25 cellular contexts compared by ENCODE assay signal in the genomic region with DNA sequence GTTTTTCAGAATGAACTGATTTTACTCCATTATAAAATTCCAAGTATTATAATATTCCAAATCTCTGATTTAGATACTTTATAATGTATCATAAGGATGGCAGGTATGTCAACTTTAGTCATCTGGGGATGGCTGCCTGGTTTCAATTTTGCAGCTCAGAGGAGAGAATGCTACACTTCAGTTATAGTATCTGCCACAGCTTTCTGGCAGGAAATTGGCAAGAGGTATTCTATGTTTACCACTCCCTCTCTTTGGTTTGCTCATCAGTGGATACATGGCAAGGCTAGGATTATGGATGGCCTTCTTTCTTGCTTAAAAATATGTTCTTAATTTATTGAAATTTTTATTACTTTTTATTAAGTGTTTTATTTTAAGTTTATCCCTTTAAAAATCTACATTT.
A peak's percentile ranks its signal among the peaks of the same experiment; 100 is the strongest.
DNase-seq lines count a peak whose midpoint lies in the region; ATAC-seq, FAIRE-seq and TF ChIP-seq lines count a peak whose summit lies in the region.
"Had no signal": no experiment of that assay in that cellular context is flagged by ENCODE, and none has a peak within 500 bp of the region (broad histone marks: within the 10 kb centered on the region; RNA-seq: fewer than 3 reads in every experiment).

No MANE protein-coding gene starts in this region.

- H3K4me1 ChIP-seq in prostate gland (replicated peaks) (no peaks in the 10 kb centered on the region), kidney (ENCODE audit: control insufficient read depth in 1 of 2, insufficient read depth in 1 of 2, low read depth in 1 of 2, low read length in 2 of 2) (no peaks in the 10 kb centered on the region)
- H3K4me1 ChIP-seq: Caco-2 had no signal

- H3K27me3 ChIP-seq in prostate gland (replicated peaks; ENCODE audit: insufficient read depth) = no peaks in the 10 kb centered on the region

- H3K27ac Mint-ChIP-seq in activated CD8-positive, alpha-beta T cell treated with anti-CD3 and anti-CD28 coated beads, Interleukin-2, amount 10 ng/mL, durations not matched to agents 7 days and 5 days = peak overlapping the region; percentile 34
- H3K27ac Mint-ChIP-seq in activated CD8-positive, alpha-beta T cell treated with anti-CD3 and anti-CD28 coated beads for 36 hours = no peak overlapping the region
- peak overlapping the region; percentile 45 to 88 (median 48) for H3K27ac Mint-ChIP-seq in nephron
- H3K27ac Mint-ChIP-seq: B cell; CD8-positive, alpha-beta T cell; T-cell had no signal

- H3K9ac ChIP-seq in kidney (ENCODE audit: low read length in 2 of 2) = no peak overlapping the region

- POLR2A ChIA-PET in activated CD8-positive, alpha-beta T cell treated with anti-CD3 and anti-CD28 coated beads, Interleukin-2, amount 10 ng/mL, durations not matched to agents 7 days and 5 days (lab: Charles Lee) = no interaction called here
- POLR2A ChIA-PET in activated CD8-positive, alpha-beta T cell treated with anti-CD3 and anti-CD28 coated beads for 36 hours (lab: Charles Lee) = no interaction called here

- intact Hi-C loops in activated CD8-positive, alpha-beta T cell treated with anti-CD3 and anti-CD28 coated beads for 36 hours (cut with micrococcal nuclease) = no loop called here
- intact Hi-C loops in prostate gland (cut with DNase I) = no loop called here
- intact Hi-C loops in kidney (cut with DNase I) = no loop called here

- H3K36me3 ChIP-seq in prostate gland (no peaks in the 10 kb centered on the region), kidney (ENCODE audit: control insufficient read depth in 1 of 2, insufficient read depth in 2 of 2, low read length in 2 of 2) (peaks cover 13 to 50% of the 10 kb centered on the region in 2 donors)

- no peaks in the 10 kb centered on the region for H3K4me1 Mint-ChIP-seq in activated CD8-positive, alpha-beta T cell treated with anti-CD3 and anti-CD28 coated beads, Interleukin-2, amount 10 ng/mL, durations not matched to agents 7 days and 5 days (ENCODE audit: low read depth)
- H3K4me1 Mint-ChIP-seq in activated CD8-positive, alpha-beta T cell treated with anti-CD3 and anti-CD28 coated beads for 36 hours (ENCODE audit: low read depth) = no peaks in the 10 kb centered on the region
- H3K4me1 Mint-ChIP-seq in nephron = no peaks in the 10 kb centered on the region
- H3K4me1 Mint-ChIP-seq: T-cell had no signal

- no peak for TF ChIP-seq CTCF in activated CD8-positive, alpha-beta T cell treated with anti-CD3 and anti-CD28 coated beads for 36 hours (IDR thresholded peaks at IDR 0.05)
- TF ChIP-seq CTCF in nephron (IDR thresholded peaks at IDR 0.05; ENCODE audit: unreplicated experiment in 3 of 3) (no peak), prostate gland (IDR thresholded peaks at IDR 0.05) (no peak), kidney (IDR thresholded peaks at IDR 0.05; ENCODE audit: borderline replicate concordance, extremely low read depth, insufficient read depth) (no peak)

- peaks cover 45% of the 10 kb centered on the region for H3K36me3 Mint-ChIP-seq in activated CD8-positive, alpha-beta T cell treated with anti-CD3 and anti-CD28 coated beads, Interleukin-2, amount 10 ng/mL, durations not matched to agents 7 days and 5 days (ENCODE audit: low read depth)
- peaks cover 29% of the 10 kb centered on the region for H3K36me3 Mint-ChIP-seq in activated CD8-positive, alpha-beta T cell treated with anti-CD3 and anti-CD28 coated beads for 36 hours (ENCODE audit: low read depth)
- peaks cover 50% of the 10 kb centered on the region for H3K36me3 Mint-ChIP-seq in nephron (ENCODE audit: low read depth)

- H3K4me3 Mint-ChIP-seq in activated CD8-positive, alpha-beta T cell treated with anti-CD3 and anti-CD28 coated beads, Interleukin-2, amount 10 ng/mL, durations not matched to agents 7 days and 5 days = no peak overlapping the region
- H3K4me3 Mint-ChIP-seq in activated CD8-positive, alpha-beta T cell treated with anti-CD3 and anti-CD28 coated beads for 36 hours = no peak overlapping the region
- no peak overlapping the region for H3K4me3 Mint-ChIP-seq in nephron
- H3K4me3 Mint-ChIP-seq: B cell; CD8-positive, alpha-beta T cell; T-cell had no signal

- CTCF ChIA-PET in activated CD8-positive, alpha-beta T cell treated with anti-CD3 and anti-CD28 coated beads, Interleukin-2, amount 10 ng/mL, durations not matched to agents 7 days and 5 days (lab: Charles Lee) = interaction anchor here (1.1 to 2.1 kb wide), 3 partner anchors 8 to 167 kb away, joined by 3 to 12 read pairs (median 3); no protein-coding TSS in a partner anchor
- CTCF ChIA-PET in activated CD8-positive, alpha-beta T cell treated with anti-CD3 and anti-CD28 coated beads for 36 hours (lab: Charles Lee) = interaction anchor here (2.5 kb wide), 1 partner anchor 9 kb away, joined by 15 read pairs; no protein-coding TSS in a partner anchor

- no peak for TF ChIP-seq POLR2A in prostate gland (IDR thresholded peaks at IDR 0.05)

- no peak for FAIRE-seq in kidney (lab: Jason Lieb, UNC)
- FAIRE-seq: GM12878, H54, HTR-8/SVneo, K562 had no signal

- H3K9me3 ChIP-seq in prostate gland = no peaks in the 10 kb centered on the region
- no peaks in the 10 kb centered on the region for H3K9me3 ChIP-seq in kidney (ENCODE audit: control insufficient read depth in 1 of 2, low read length in 2 of 2)
- H3K9me3 ChIP-seq: Caco-2 had no signal

- H3K4me3 ChIP-seq in prostate gland (no peak overlapping the region), kidney (ENCODE audit: low read length in 2 of 2) (no peak overlapping the region)
- H3K4me3 ChIP-seq: GM12878, K562, PC-9 had no signal

- H3K27me3 Mint-ChIP-seq in activated CD8-positive, alpha-beta T cell treated with anti-CD3 and anti-CD28 coated beads, Interleukin-2, amount 10 ng/mL, durations not matched to agents 7 days and 5 days (ENCODE audit: low read depth) = no peaks in the 10 kb centered on the region
- H3K27me3 Mint-ChIP-seq in activated CD8-positive, alpha-beta T cell treated with anti-CD3 and anti-CD28 coated beads for 36 hours = no peaks in the 10 kb centered on the region
- H3K27me3 Mint-ChIP-seq in nephron (ENCODE audit: low read depth) = no peaks in the 10 kb centered on the region
- H3K27me3 Mint-ChIP-seq: B cell, T-cell had no signal

- H3K27ac ChIP-seq in prostate gland = no peak overlapping the region
- no peak overlapping the region for H3K27ac ChIP-seq in kidney (ENCODE audit: low read depth in 2 of 2, low read length in 2 of 2)
- H3K27ac ChIP-seq: 22Rv1, C4-2B, PC-9 had no signal

- H3K9me3 Mint-ChIP-seq in activated CD8-positive, alpha-beta T cell treated with anti-CD3 and anti-CD28 coated beads, Interleukin-2, amount 10 ng/mL, durations not matched to agents 7 days and 5 days (ENCODE audit: insufficient read depth) = no peaks in the 10 kb centered on the region
- H3K9me3 Mint-ChIP-seq in activated CD8-positive, alpha-beta T cell treated with anti-CD3 and anti-CD28 coated beads for 36 hours = no peaks in the 10 kb centered on the region
- no peaks in the 10 kb centered on the region for H3K9me3 Mint-ChIP-seq in nephron
- H3K9me3 Mint-ChIP-seq: CD8-positive, alpha-beta T cell; T-cell had no signal

- ATAC-seq in activated CD8-positive, alpha-beta T cell treated with anti-CD3 and anti-CD28 coated beads, Interleukin-2, amount 10 ng/mL, durations not matched to agents 7 days and 5 days = no peak
- ATAC-seq in activated CD8-positive, alpha-beta T cell treated with anti-CD3 and anti-CD28 coated beads for 36 hours = no peak
- peak; percentile 35 for ATAC-seq in GM19468 (IDR thresholded peaks at IDR 0.05; ENCODE audit: extremely low read depth, unreplicated experiment)
- peak; percentile 64 for ATAC-seq in HG03108 (IDR thresholded peaks at IDR 0.05; ENCODE audit: unreplicated experiment)
- ATAC-seq: CD8-positive, alpha-beta T cell; GM12878; K562; T-cell had no signal

- no peak for DNase-seq in activated CD8-positive, alpha-beta T cell treated with anti-CD3 and anti-CD28 coated beads, Interleukin-2, amount 10 ng/mL, durations not matched to agents 7 days and 5 days
- DNase-seq in activated CD8-positive, alpha-beta T cell treated with anti-CD3 and anti-CD28 coated beads for 36 hours = no peak
- DNase-seq in prostate gland (ENCODE audit: low spot score) = no peak
- DNase-seq in GM03348 (ENCODE audit: low spot score) = no peak
- DNase-seq in kidney = no peak
- DNase-seq: Caco-2; CD8-positive, alpha-beta T cell; NCI-H1105 treated with DMSO at 0.1 percent for 48 hours; NCI-H146; NCI-H1930; NCI-H446; NCI-H526 treated with DMSO at 0.1 percent for 48 hours; PC-9; Right ventricle myocardium superior; T-cell had no signal

Comparison
In these comparisons a context has a peak if more than half of its experiments do, and no peak if none do; other contexts are left out.
1. ATAC-seq: peak in GM19468 (single experiment) and HG03108 (single experiment); none in activated CD8-positive, alpha-beta T cell treated with anti-CD3 and anti-CD28 coated beads, Interleukin-2, amount 10 ng/mL, durations not matched to agents 7 days and 5 days (single experiment) and activated CD8-positive, alpha-beta T cell treated with anti-CD3 and anti-CD28 coated beads for 36 hours (single experiment).